Comparison of ENCODE assay signal across 20 cellular contexts in the genomic region with DNA sequence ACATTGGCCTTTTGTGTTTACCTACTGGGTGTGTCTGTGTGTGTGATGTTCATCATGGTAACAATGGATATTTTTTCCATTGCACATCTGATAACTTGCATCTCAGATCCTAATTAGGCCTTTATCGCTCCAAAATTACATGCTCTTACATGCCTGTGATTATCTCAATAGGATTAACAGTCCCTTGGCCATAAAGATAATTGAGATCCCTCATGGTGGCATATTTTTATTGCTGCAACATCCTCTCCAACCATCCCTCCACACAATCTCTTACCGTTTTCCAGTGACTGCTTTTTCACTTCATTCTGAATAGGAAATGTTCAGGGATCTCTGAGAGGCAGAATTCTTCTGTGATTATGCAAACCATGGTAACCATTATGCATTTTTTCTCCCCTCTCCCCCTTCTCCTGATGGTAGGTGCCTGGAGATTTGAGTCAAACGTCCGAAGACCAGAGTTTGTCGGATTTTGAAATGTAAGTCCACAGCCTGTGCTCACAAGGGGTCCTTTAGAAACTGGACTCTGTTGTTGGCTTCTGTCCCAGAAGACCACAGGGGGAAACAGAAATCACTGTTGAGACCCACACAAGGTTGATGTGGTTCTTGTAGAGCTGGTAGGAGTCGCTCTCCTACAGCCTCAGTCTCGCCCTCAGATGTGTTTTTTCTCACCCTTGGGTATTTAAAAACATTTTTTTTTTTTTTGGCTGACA.
DNase-seq lines count a peak whose midpoint lies in the region; ATAC-seq and TF ChIP-seq lines count a peak whose summit lies in the region.
"Had no signal": no experiment of that assay in that cellular context is flagged by ENCODE, and none has a peak within 500 bp of the region (broad histone marks: within the 10 kb centered on the region; RNA-seq: fewer than 3 reads in every experiment).

No MANE protein-coding gene starts in this region.

- intact Hi-C loops in left ventricle myocardium superior (cut with micrococcal nuclease): no loop called here

- H3K4me1 ChIP-seq in foreskin keratinocyte: no peaks in the 10 kb centered on the region
- H3K4me1 ChIP-seq: body of pancreas, prostate gland, stomach had no signal

- no peaks in the 10 kb centered on the region for H3K27me3 ChIP-seq in foreskin keratinocyte
- H3K27me3 ChIP-seq: body of pancreas, stomach had no signal

- ATAC-seq in left ventricle myocardium superior (peak; percentile 71), HG02571 (IDR thresholded peaks at IDR 0.05; ENCODE audit: unreplicated experiment) (no peak), HG02852 (IDR thresholded peaks at IDR 0.05; ENCODE audit: unreplicated experiment) (no peak), foreskin keratinocyte (no peak)
- ATAC-seq: activated CD4-positive, alpha-beta T cell treated with anti-CD3 and anti-CD28 coated beads for 36 hours; activated T-cell treated with anti-CD3 and anti-CD28 coated beads, Interleukin-2, amount 50 U/mL, for 72 hours; body of pancreas had no signal

- no peak overlapping the region for H3K27ac ChIP-seq in foreskin keratinocyte
- H3K27ac ChIP-seq: body of pancreas, coronary artery, prostate gland, stomach had no signal

- peak; percentile 89 for DNase-seq in DMS153 (lab: John Stamatoyannopoulos, UW)
- peak; percentile 2 for DNase-seq in NCI-H1417 treated with DMSO at 0.1 percent for 48 hours (lab: John Stamatoyannopoulos, UW)
- peak; percentile 34 for DNase-seq in NCI-H82 (lab: John Stamatoyannopoulos, UW)
- no peak for DNase-seq in left ventricle myocardium superior
- no peak for DNase-seq in foreskin keratinocyte
- no peak for DNase-seq in CD1c-positive myeloid dendritic cell (ENCODE audit: extremely low spot score)
- DNase-seq: activated CD4-positive, alpha-beta T cell treated with anti-CD3 and anti-CD28 coated beads for 36 hours; activated T-cell treated with anti-CD3 and anti-CD28 coated beads, Interleukin-2, amount 50 U/mL, for 72 hours; body of pancreas; CD4-positive, alpha-beta memory T cell; DND-41; left cardiac atrium; midbrain; NCI-H2107; stomach; SW 1271 had no signal

- TF ChIP-seq CTCF in foreskin keratinocyte (conservative IDR thresholded peaks at IDR 0.05): no peak

Comparison
In these comparisons a context has a peak if more than half of its experiments do, and no peak if none do; other contexts are left out.
1. DNase-seq: peak in DMS153 (single experiment), NCI-H1417 treated with DMSO at 0.1 percent for 48 hours (single experiment) and NCI-H82 (single experiment); none in left ventricle myocardium superior (single experiment), foreskin keratinocyte (0 of 2) and CD1c-positive myeloid dendritic cell (single experiment).